ENCODE assay signal across 19 cellular contexts in the genomic region with DNA sequence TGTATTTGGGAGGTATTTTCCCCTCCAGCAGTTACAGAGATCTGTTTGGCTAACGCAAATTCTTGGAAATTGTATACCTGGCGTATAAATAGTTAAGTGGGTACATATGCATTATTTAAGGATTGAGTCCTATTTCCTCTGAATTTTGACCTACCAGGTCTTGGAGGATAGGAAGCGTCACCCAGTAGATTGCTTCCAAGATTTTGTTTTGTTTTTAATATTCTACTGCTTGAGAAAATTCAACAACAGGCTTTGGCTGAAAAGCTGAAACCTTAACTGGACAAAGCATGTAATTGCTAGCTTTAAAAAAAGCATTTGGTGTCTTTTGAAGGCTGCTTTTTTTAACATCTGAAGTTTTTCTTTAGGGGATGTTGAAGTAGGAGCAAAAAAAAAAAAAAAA.
A peak's percentile ranks its signal among the peaks of the same experiment; 100 is the strongest.
DNase-seq lines count a peak whose midpoint lies in the region; ATAC-seq, FAIRE-seq and TF ChIP-seq lines count a peak whose summit lies in the region.
"Had no signal": no experiment of that assay in that cellular context is flagged by ENCODE, and none has a peak within 500 bp of the region (broad histone marks: within the 10 kb centered on the region; RNA-seq: fewer than 3 reads in every experiment).

No MANE protein-coding gene starts in this region.

- peak overlapping the region; percentile 78 for H3K4me3 Mint-ChIP-seq in HFFc6
- H3K4me3 Mint-ChIP-seq in naive thymus-derived CD8-positive, alpha-beta T cell: no peak overlapping the region
- H3K4me3 Mint-ChIP-seq: immature natural killer cell, natural killer cell had no signal

- TF ChIP-seq CTCF in HFFc6 (IDR thresholded peaks at IDR 0.05) (no peak), mammary epithelial cell (conservative IDR thresholded peaks at IDR 0.05 in 1 of 2, IDR thresholded peaks at IDR 0.05 in 1 of 2; ENCODE audit: extremely low read depth in 1 of 2, insufficient read depth in 1 of 2, low read depth in 1 of 2, low read length in 2 of 2) (no peak), keratinocyte (optimal IDR thresholded peaks at IDR 0.05 in 1 of 3, IDR thresholded peaks at IDR 0.05 in 1 of 3, conservative IDR thresholded peaks at IDR 0.05 in 1 of 3; ENCODE audit: extremely low read depth in 1 of 3, insufficient read depth in 2 of 3, low read length in 3 of 3) (no peak)

- H3K36me3 Mint-ChIP-seq in HFFc6 (ENCODE audit: low read depth): peaks cover 5% of the 10 kb centered on the region
- H3K36me3 Mint-ChIP-seq in naive thymus-derived CD8-positive, alpha-beta T cell: no peaks in the 10 kb centered on the region
- H3K36me3 Mint-ChIP-seq: natural killer cell had no signal

- dilution Hi-C loops in mammary epithelial cell (cut with HindIII; ENCODE audit: low sequenced_read_pairs): no loop called here
- dilution Hi-C loops in keratinocyte (cut with MboI; ENCODE audit: extremely low pct_ligation_motif_present, low sequenced_read_pairs): no loop called here

- 66% methylated on average over 3 of the region's 3 CpGs for WGBS in mammary epithelial cell (ENCODE audit: low coverage, missing lambda C conversion rate)

- BruUV-seq in mammary epithelial cell (replicated peaks; lab: Mats Ljungman, UMichigan): no TSS peak

- no peak overlapping the region for H3K9ac ChIP-seq in mammary epithelial cell (ENCODE audit: insufficient read depth, low read length)
- peak overlapping the region; percentile 68 for H3K9ac ChIP-seq in keratinocyte (ENCODE audit: control insufficient read depth, extremely low read depth, insufficient read depth, low read length)

- H3K4me3 ChIP-seq in mammary epithelial cell (replicated peaks in 1 of 3; ENCODE audit: insufficient read depth in 1 of 3, low read depth in 2 of 3, low read length in 3 of 3): no peak overlapping the region
- peak overlapping the region in 1 of 3 experiments; percentile 11 for H3K4me3 ChIP-seq in keratinocyte (ENCODE audit: control insufficient read depth in 2 of 3, extremely low read depth in 1 of 3, insufficient read depth in 2 of 3, low read depth in 1 of 3, low read length in 3 of 3)
- no peak overlapping the region for H3K4me3 ChIP-seq in skin epidermis
- H3K4me3 ChIP-seq: adrenal gland, colonic mucosa, HAP-1 had no signal

- no peaks in the 10 kb centered on the region for H3K36me3 ChIP-seq in mammary epithelial cell (ENCODE audit: insufficient read depth, low read length)
- H3K36me3 ChIP-seq in keratinocyte (ENCODE audit: control insufficient read depth in 2 of 2, extremely low read depth in 1 of 2, insufficient read depth in 2 of 2, low read length in 2 of 2): peaks cover 0 to 4% of the 10 kb centered on the region in 2 experiments
- H3K36me3 ChIP-seq: adrenal gland, BE2C, colonic mucosa, HAP-1 had no signal

- peak overlapping the region; percentile 96 for H3K27ac Mint-ChIP-seq in HFFc6
- H3K27ac Mint-ChIP-seq in naive thymus-derived CD8-positive, alpha-beta T cell: no peak overlapping the region
- H3K27ac Mint-ChIP-seq: immature natural killer cell, natural killer cell had no signal

- ATAC-seq in naive thymus-derived CD8-positive, alpha-beta T cell: no peak
- ATAC-seq: HepG2; natural killer cell; stimulated activated naive CD8-positive, alpha-beta T cell treated with anti-CD3 and anti-CD28 coated beads, Interleukin-15, Interleukin-2, amounts not matched to agents 100 U/mL and 50 U/mL, for 24 hours had no signal

- POLR2A ChIA-PET in naive thymus-derived CD8-positive, alpha-beta T cell (lab: Charles Lee): interaction anchor here (0.7 kb wide), 1 partner anchor 8 kb away, joined by 3 read pairs; no protein-coding TSS in a partner anchor

- H3K4me1 ChIP-seq in mammary epithelial cell (ENCODE audit: insufficient read depth, low read length) (peaks cover 54% of the 10 kb centered on the region), keratinocyte (ENCODE audit: control insufficient read depth, extremely low read depth, insufficient read depth, low read length) (peaks cover 74% of the 10 kb centered on the region)
- H3K4me1 ChIP-seq: colonic mucosa had no signal

- peaks cover 75% of the 10 kb centered on the region for H3K79me2 ChIP-seq in mammary epithelial cell (ENCODE audit: insufficient read depth, low read length)
- peaks cover 28% of the 10 kb centered on the region for H3K79me2 ChIP-seq in keratinocyte (ENCODE audit: control insufficient read depth, insufficient read depth, low read length)

- in situ Hi-C loops in mammary epithelial cell (cut with MboI; ENCODE audit: low sequenced_read_pairs in 2 of 2): no loop called here

- H3K4me2 ChIP-seq in mammary epithelial cell (ENCODE audit: insufficient read depth, low read depth, low read length) (peak overlapping the region; percentile 34), keratinocyte (ENCODE audit: control insufficient read depth, extremely low read depth, insufficient read depth, low read depth, low read length) (peak overlapping the region; percentile 85)

- H3K27me3 ChIP-seq in mammary epithelial cell (ENCODE audit: insufficient read depth, low read length): no peaks in the 10 kb centered on the region
- H3K27me3 ChIP-seq in keratinocyte (ENCODE audit: control insufficient read depth, extremely low read depth, insufficient read depth, low read length): no peaks in the 10 kb centered on the region
- H3K27me3 ChIP-seq: adrenal gland, BE2C, colonic mucosa had no signal

- H3K9me1 ChIP-seq in keratinocyte (ENCODE audit: control insufficient read depth, extremely low read depth, insufficient read depth, low read length): no peaks in the 10 kb centered on the region

- intact Hi-C loops in mammary epithelial cell (cut with micrococcal nuclease): no loop called here

- CTCF ChIA-PET in mammary epithelial cell (lab: Charles Lee; ENCODE audit: low non-redundant PET): no interaction called here

- H3K9me3 Mint-ChIP-seq in HFFc6: no peaks in the 10 kb centered on the region
- H3K9me3 Mint-ChIP-seq in naive thymus-derived CD8-positive, alpha-beta T cell: no peaks in the 10 kb centered on the region
- H3K9me3 Mint-ChIP-seq: immature natural killer cell, natural killer cell had no signal

- no peak for DNase-seq in HFFc6
- DNase-seq in mammary epithelial cell: no peak
- DNase-seq in keratinocyte (ENCODE audit: low read depth, low spot score): no peak
- no peak for DNase-seq in effector CD4-positive, alpha-beta T cell
- DNase-seq in activated T-cell treated with anti-CD3 and anti-CD28 coated beads for 4 hours: no peak
- no peak for DNase-seq in NCI-H226
- DNase-seq in naive thymus-derived CD8-positive, alpha-beta T cell: no peak
- DNase-seq: adrenal gland; BE2C; colonic mucosa; DND-41; immature natural killer cell; natural killer cell; NCI-H2107; stimulated activated naive CD8-positive, alpha-beta T cell treated with anti-CD3 and anti-CD28 coated beads, Interleukin-15, Interleukin-2, amounts not matched to agents 100 U/mL and 50 U/mL, for 24 hours; T-helper 9 cell had no signal

- no peaks in the 10 kb centered on the region for H3K9me3 ChIP-seq in mammary epithelial cell (replicated peaks; ENCODE audit: insufficient read depth, low read length)
- no peaks in the 10 kb centered on the region for H3K9me3 ChIP-seq in keratinocyte (ENCODE audit: control insufficient read depth, low read depth, low read length)
- H3K9me3 ChIP-seq: adrenal gland, BE2C, colonic mucosa, HAP-1 had no signal

- H4K20me1 ChIP-seq in mammary epithelial cell (ENCODE audit: insufficient read depth, low read length) (no peaks in the 10 kb centered on the region), keratinocyte (ENCODE audit: control insufficient read depth, extremely low read depth, insufficient read depth, low read length) (no peaks in the 10 kb centered on the region)

- H3K27ac ChIP-seq in mammary epithelial cell (ENCODE audit: insufficient read depth, low read depth, low read length) (peak overlapping the region; percentile 32), keratinocyte (ENCODE audit: control insufficient read depth, insufficient read depth, low read length) (peak overlapping the region; percentile 90), skin epidermis (peak overlapping the region in 15 of 21 experiments; percentile 23 to 86 (median 66))
- H3K27ac ChIP-seq: colonic mucosa had no signal

- peaks cover 98% of the 10 kb centered on the region for H3K4me1 Mint-ChIP-seq in HFFc6 (ENCODE audit: low read depth)
- peaks cover 0 to 4% (median 1%) of the 10 kb centered on the region in 4 donors for H3K4me1 Mint-ChIP-seq in naive thymus-derived CD8-positive, alpha-beta T cell

- H2AFZ ChIP-seq in mammary epithelial cell (ENCODE audit: low read depth, low read length) (no peak overlapping the region), keratinocyte (ENCODE audit: control insufficient read depth, low read length) (no peak overlapping the region)

- H3K27me3 Mint-ChIP-seq in HFFc6 (ENCODE audit: insufficient read depth): peaks cover 2% of the 10 kb centered on the region
- H3K27me3 Mint-ChIP-seq in naive thymus-derived CD8-positive, alpha-beta T cell: peaks cover 0 to 2% (median 0%) of the 10 kb centered on the region in 5 donors

- FAIRE-seq in keratinocyte (lab: Jason Lieb, UNC): no peak
- FAIRE-seq: HepG2 had no signal

Comparison
In these comparisons a context has a peak if more than half of its experiments do, and no peak if none do; other contexts are left out.
1. H3K27ac ChIP-seq: peak in every context shown above with its lines; median percentile 90 in keratinocyte; 66 in skin epidermis; 32 in mammary epithelial cell.